28 cellular contexts compared by ENCODE assay signal in genomic region chr22:37391702-37392101, GRCh38. TPM values are rescaled to one million over a fixed set of nuclear protein-coding genes. Genes with fewer than 3 reads are reported as not detected.
"Had no signal": no experiment of that assay in that cellular context is flagged by ENCODE, and none has a peak within 500 bp of the region (broad histone marks: within the 10 kb centered on the region; RNA-seq: fewer than 3 reads in every experiment).

No MANE protein-coding gene starts in this region.

- H3K36me3 ChIP-seq: ascending aorta, brain microvascular endothelial cell, esophagus squamous epithelium, gastroesophageal sphincter had no signal

- H3K4me1 ChIP-seq: ascending aorta, esophagus squamous epithelium, gastroesophageal sphincter had no signal

- H3K27me3 ChIP-seq: ascending aorta, brain microvascular endothelial cell had no signal

- H3K9me3 Mint-ChIP-seq: activated CD4-positive, alpha-beta memory T cell treated with anti-CD3 and anti-CD28 coated beads for 36 hours; activated CD4-positive, alpha-beta T cell treated with anti-CD3 and anti-CD28 coated beads, Interleukin-2, amount 10 ng/mL, durations not matched to agents 24 days and 14 days; activated naive CD4-positive, alpha-beta T cell treated with anti-CD3 and anti-CD28 coated beads, Interleukin-2, amount 10 ng/mL, durations not matched to agents 7 days and 5 days; activated naive CD4-positive, alpha-beta T cell treated with anti-CD3 and anti-CD28 coated beads, Interleukin-2, amount 50 U/mL, for 72 hours; activated naive CD8-positive, alpha-beta T cell treated with anti-CD3 and anti-CD28 coated beads, Interleukin-2, amount 10 ng/mL, durations not matched to agents 7 days and 5 days; activated T-cell treated with anti-CD3 and anti-CD28 coated beads, Interleukin-2, amount 50 U/mL, for 24 hours; activated T-cell treated with anti-CD3 and anti-CD28 coated beads, Interleukin-2, amount 50 U/mL, for 72 hours; central memory CD8-positive, alpha-beta T cell; dendritic cell treated with granulocyte-macrophage colony-stimulating factor and Interleukin-4, amounts not matched to agents 40 ng/mL and 50 ng/mL, for 4 days had no signal

- H3K9me3 ChIP-seq: ascending aorta, esophagus squamous epithelium, gastroesophageal sphincter had no signal

- H3K27ac Mint-ChIP-seq: activated CD4-positive, alpha-beta memory T cell treated with anti-CD3 and anti-CD28 coated beads for 36 hours; activated CD4-positive, alpha-beta T cell treated with anti-CD3 and anti-CD28 coated beads for 36 hours; activated CD4-positive, alpha-beta T cell treated with anti-CD3 and anti-CD28 coated beads, Interleukin-2, amount 10 ng/mL, durations not matched to agents 24 days and 14 days; activated CD8-positive, alpha-beta memory T cell treated with anti-CD3 and anti-CD28 coated beads, Interleukin-2, amount 10 ng/mL, durations not matched to agents 7 days and 5 days; activated CD8-positive, alpha-beta T cell treated with anti-CD3 and anti-CD28 coated beads, Interleukin-2, amount 10 ng/mL, durations not matched to agents 7 days and 5 days; activated naive CD4-positive, alpha-beta T cell treated with anti-CD3 and anti-CD28 coated beads, Interleukin-2, amount 10 ng/mL, durations not matched to agents 7 days and 5 days; activated naive CD4-positive, alpha-beta T cell treated with anti-CD3 and anti-CD28 coated beads, Interleukin-2, amount 50 U/mL, for 72 hours; activated naive CD8-positive, alpha-beta T cell treated with anti-CD3 and anti-CD28 coated beads, Interleukin-2, amount 10 ng/mL, durations not matched to agents 7 days and 5 days; activated T-cell treated with anti-CD3 and anti-CD28 coated beads, Interleukin-2, amount 50 U/mL, for 24 hours; activated T-cell treated with anti-CD3 and anti-CD28 coated beads, Interleukin-2, amount 50 U/mL, for 72 hours; dendritic cell treated with granulocyte-macrophage colony-stimulating factor and Interleukin-4, amounts not matched to agents 40 ng/mL and 50 ng/mL, for 4 days had no signal

- H3K27ac ChIP-seq: ascending aorta, brain microvascular endothelial cell, coronary artery, dorsolateral prefrontal cortex, epithelial cell of prostate, esophagus squamous epithelium, gastroesophageal sphincter had no signal

- H3K36me3 Mint-ChIP-seq: activated CD4-positive, alpha-beta memory T cell treated with anti-CD3 and anti-CD28 coated beads for 36 hours; activated CD8-positive, alpha-beta memory T cell treated with anti-CD3 and anti-CD28 coated beads, Interleukin-2, amount 10 ng/mL, durations not matched to agents 7 days and 5 days; activated naive CD4-positive, alpha-beta T cell treated with anti-CD3 and anti-CD28 coated beads, Interleukin-2, amount 10 ng/mL, durations not matched to agents 7 days and 5 days; activated naive CD4-positive, alpha-beta T cell treated with anti-CD3 and anti-CD28 coated beads, Interleukin-2, amount 50 U/mL, for 72 hours; activated naive CD8-positive, alpha-beta T cell treated with anti-CD3 and anti-CD28 coated beads, Interleukin-2, amount 10 ng/mL, durations not matched to agents 7 days and 5 days had no signal

- H3K4me3 ChIP-seq: ascending aorta, coronary artery, dorsolateral prefrontal cortex, esophagus squamous epithelium, gastroesophageal sphincter had no signal

- H3K4me1 Mint-ChIP-seq: activated CD4-positive, alpha-beta T cell treated with anti-CD3 and anti-CD28 coated beads for 36 hours; activated CD4-positive, alpha-beta T cell treated with anti-CD3 and anti-CD28 coated beads, Interleukin-2, amount 10 ng/mL, durations not matched to agents 24 days and 14 days; activated CD8-positive, alpha-beta memory T cell treated with anti-CD3 and anti-CD28 coated beads, Interleukin-2, amount 10 ng/mL, durations not matched to agents 7 days and 5 days; activated naive CD4-positive, alpha-beta T cell treated with anti-CD3 and anti-CD28 coated beads, Interleukin-2, amount 10 ng/mL, durations not matched to agents 7 days and 5 days had no signal

- H3K4me3 Mint-ChIP-seq: activated CD4-positive, alpha-beta memory T cell treated with anti-CD3 and anti-CD28 coated beads for 36 hours; activated CD4-positive, alpha-beta T cell treated with anti-CD3 and anti-CD28 coated beads for 36 hours; activated CD4-positive, alpha-beta T cell treated with anti-CD3 and anti-CD28 coated beads, Interleukin-2, amount 10 ng/mL, durations not matched to agents 24 days and 14 days; activated CD8-positive, alpha-beta memory T cell treated with anti-CD3 and anti-CD28 coated beads, Interleukin-2, amount 10 ng/mL, durations not matched to agents 7 days and 5 days; activated CD8-positive, alpha-beta T cell treated with anti-CD3 and anti-CD28 coated beads, Interleukin-2, amount 10 ng/mL, durations not matched to agents 7 days and 5 days; activated naive CD4-positive, alpha-beta T cell treated with anti-CD3 and anti-CD28 coated beads, Interleukin-2, amount 10 ng/mL, durations not matched to agents 7 days and 5 days; activated naive CD8-positive, alpha-beta T cell treated with anti-CD3 and anti-CD28 coated beads, Interleukin-2, amount 10 ng/mL, durations not matched to agents 7 days and 5 days; activated T-cell treated with anti-CD3 and anti-CD28 coated beads, Interleukin-2, amount 50 U/mL, for 24 hours; activated T-cell treated with anti-CD3 and anti-CD28 coated beads, Interleukin-2, amount 50 U/mL, for 72 hours; central memory CD8-positive, alpha-beta T cell; dendritic cell treated with granulocyte-macrophage colony-stimulating factor and Interleukin-4, amounts not matched to agents 40 ng/mL and 50 ng/mL, for 4 days had no signal

- DNase-seq: activated CD4-positive, alpha-beta memory T cell treated with anti-CD3 and anti-CD28 coated beads for 36 hours; activated CD4-positive, alpha-beta T cell treated with anti-CD3 and anti-CD28 coated beads for 36 hours; activated CD4-positive, alpha-beta T cell treated with anti-CD3 and anti-CD28 coated beads, Interleukin-2, amount 10 ng/mL, durations not matched to agents 24 days and 14 days; activated CD4-positive, CD25-positive, alpha-beta regulatory T cell; activated CD4-positive, CD25-positive, alpha-beta regulatory T cell treated with anti-CD3 and anti-CD28 coated beads, Interleukin-2, amount 50 U/mL, for 72 hours; activated CD8-positive, alpha-beta memory T cell treated with anti-CD3 and anti-CD28 coated beads, Interleukin-2, amount 10 ng/mL, durations not matched to agents 7 days and 5 days; activated CD8-positive, alpha-beta memory T cell treated with anti-CD3 and anti-CD28 coated beads, Interleukin-2, amount 50 U/mL, for 4 hours; activated CD8-positive, alpha-beta T cell treated with anti-CD3 and anti-CD28 coated beads, Interleukin-2, amount 10 ng/mL, durations not matched to agents 7 days and 5 days; activated gamma-delta T cell; activated naive CD4-positive, alpha-beta T cell; activated naive CD4-positive, alpha-beta T cell treated with anti-CD3 and anti-CD28 coated beads, Interleukin-2, amount 10 ng/mL, durations not matched to agents 7 days and 5 days; activated naive CD8-positive, alpha-beta T cell treated with anti-CD3 and anti-CD28 coated beads, Interleukin-2, amount 10 ng/mL, durations not matched to agents 7 days and 5 days; activated T-cell treated with anti-CD3 and anti-CD28 coated beads, Interleukin-2, amount 50 U/mL, for 24 hours; activated T-cell treated with anti-CD3 and anti-CD28 coated beads, Interleukin-2, amount 50 U/mL, for 72 hours; brain microvascular endothelial cell; dorsolateral prefrontal cortex; effector memory CD4-positive, alpha-beta T cell; esophagus squamous epithelium; foreskin melanocyte; head of caudate nucleus; T-helper 2 cell had no signal

RNA-seq across cellular contexts. Expression of gene ELFN2, which starts 35.6 kb away (rescaled TPM):
- total RNA-seq: ascending aorta, esophagus squamous epithelium had no signal
